In genomic region chr5:1109542-1110259, GRCh38 we compare ENCODE assay signal across 11 cellular contexts. TPM values are rescaled to one million over a fixed set of nuclear protein-coding genes. Genes with fewer than 3 reads are reported as not detected.
A peak's percentile ranks its signal among the peaks of the same experiment; 100 is the strongest.
DNase-seq lines count a peak whose midpoint lies in the region; ATAC-seq and TF ChIP-seq lines count a peak whose summit lies in the region.
"Had no signal": no experiment of that assay in that cellular context is flagged by ENCODE, and none has a peak within 500 bp of the region (broad histone marks: within the 10 kb centered on the region; RNA-seq: fewer than 3 reads in every experiment).

No MANE protein-coding gene starts in this region.

- peak overlapping the region; percentile 77 for H3K4me3 Mint-ChIP-seq in Caco-2 (ENCODE audit: unreplicated experiment)

- POLR2A ChIA-PET in Caco-2 (lab: Charles Lee) (no interaction called here), RWPE1 (lab: Yijun Ruan, JAX; ENCODE audit: low non-redundant PET) (interaction anchor here (0.7 kb wide), 1 partner anchor 26 kb away, joined by 4 read pairs; no protein-coding TSS in a partner anchor)

- peak overlapping the region; percentile 88 for H3K27ac ChIP-seq in RWPE1
- H3K27ac ChIP-seq in gastroesophageal sphincter, result peak overlapping the region in 3 of 4 donors; percentile 84 to 90 (median 88)
- H3K27ac ChIP-seq in sigmoid colon, result peak overlapping the region; percentile 81 to 86 (median 83)
- no peak overlapping the region for H3K27ac ChIP-seq in ovary

- H3K4me1 Mint-ChIP-seq in Caco-2 (ENCODE audit: low read depth, unreplicated experiment), result peaks cover 21% of the 10 kb centered on the region

- H3K4me1 ChIP-seq in Caco-2, result peaks cover 43% of the 10 kb centered on the region
- peaks cover 0 to 71% (median 29%) of the 10 kb centered on the region in 3 donors for H3K4me1 ChIP-seq in gastroesophageal sphincter
- peaks cover 0 to 44% (median 38%) of the 10 kb centered on the region in 4 donors for H3K4me1 ChIP-seq in sigmoid colon
- peaks cover 8% of the 10 kb centered on the region for H3K4me1 ChIP-seq in ovary (ENCODE audit: insufficient read depth)

- TF ChIP-seq CTCF in Caco-2 (IDR thresholded peaks at IDR 0.05; ENCODE audit: insufficient read depth in 1 of 2, low read depth in 1 of 2, low read length in 1 of 2, severe bottlenecking in 1 of 2, unreplicated experiment in 1 of 2), result no peak
- no peak for TF ChIP-seq CTCF in RWPE1 (conservative IDR thresholded peaks at IDR 0.05; ENCODE audit: low read depth)
- no peak for TF ChIP-seq CTCF in gastroesophageal sphincter (IDR thresholded peaks at IDR 0.05)
- TF ChIP-seq CTCF in sigmoid colon (IDR thresholded peaks at IDR 0.05), result no peak
- no peak for TF ChIP-seq CTCF in ovary (IDR thresholded peaks at IDR 0.05)

- no peak overlapping the region for H3K4me3 ChIP-seq in Caco-2 (ENCODE audit: low read depth, low read length)
- peak overlapping the region in 1 of 2 donors; percentile 99 for H3K4me3 ChIP-seq in gastroesophageal sphincter
- peak overlapping the region in 2 of 4 donors; percentile 84 to 98 for H3K4me3 ChIP-seq in sigmoid colon
- no peak overlapping the region for H3K4me3 ChIP-seq in ovary

- TF ChIP-seq POLR2A in gastroesophageal sphincter (IDR thresholded peaks at IDR 0.05) (no peak), sigmoid colon (IDR thresholded peaks at IDR 0.05) (no peak), ovary (IDR thresholded peaks at IDR 0.05) (no peak)

- ATAC-seq in gastroesophageal sphincter (no peak), GM18520 (IDR thresholded peaks at IDR 0.05; ENCODE audit: unreplicated experiment) (no peak)

- no peaks in the 10 kb centered on the region for H3K9me3 Mint-ChIP-seq in Caco-2 (ENCODE audit: unreplicated experiment)

- WGBS in gastroesophageal sphincter (ENCODE audit: low coverage in 1 of 2), 2 donors, result 50% methylated on average over 1 of the region's 26 CpGs; no CpG with 5 or more reads in 1 of the 2 donors
- WGBS in sigmoid colon, 2 donors, result 55 to 79% methylated on average over 26 of the region's 26 CpGs
- 90 to 95% (median 91%) methylated on average over 26 of the region's 26 CpGs for WGBS in ovary, 3 donors

- TF ChIP-seq EP300 in gastroesophageal sphincter (IDR thresholded peaks at IDR 0.05) (no peak), sigmoid colon (IDR thresholded peaks at IDR 0.05) (no peak), ovary (IDR thresholded peaks at IDR 0.05) (no peak)

- peaks cover 9% of the 10 kb centered on the region for H3K36me3 Mint-ChIP-seq in Caco-2 (ENCODE audit: insufficient read depth, unreplicated experiment)

- intact Hi-C loops in Caco-2 (cut with micrococcal nuclease; ENCODE audit: unreplicated experiment) (no loop called here), sigmoid colon (cut with DNase I) (loop anchor here (10.0 kb wide), 1 partner anchor 105 kb away; the partner anchor contains the start of gene NKD2), ovary (cut with DNase I) (no loop called here)

- CTCF ChIA-PET in Caco-2 (lab: Charles Lee) (no interaction called here), RWPE1 (lab: Yijun Ruan, JAX) (interaction anchor here (0.5 to 0.9 kb wide), 3 partner anchors 8 to 84 kb away, joined by 3 to 6 read pairs (median 3); no protein-coding TSS in a partner anchor)

- no peak overlapping the region for H3K27ac Mint-ChIP-seq in Caco-2 (ENCODE audit: unreplicated experiment)

- no peaks in the 10 kb centered on the region for H3K36me3 ChIP-seq in Caco-2 (ENCODE audit: control insufficient read depth, insufficient read depth, low read length)
- no peaks in the 10 kb centered on the region for H3K36me3 ChIP-seq in gastroesophageal sphincter
- H3K36me3 ChIP-seq in sigmoid colon, result no peaks in the 10 kb centered on the region
- no peaks in the 10 kb centered on the region for H3K36me3 ChIP-seq in ovary
- H3K36me3 ChIP-seq: thoracic aorta had no signal

- no peaks in the 10 kb centered on the region for H3K27me3 Mint-ChIP-seq in Caco-2 (ENCODE audit: insufficient read depth, unreplicated experiment)

- BruUV-seq in Caco-2 (replicated peaks; lab: Mats Ljungman, UMichigan), result no TSS peak

- no peak for DNase-seq in Caco-2
- no peak for DNase-seq in RWPE1 (ENCODE audit: low spot score)
- DNase-seq in sigmoid colon, result no peak
- DNase-seq in ovary, result no peak
- DNase-seq in retina, result no peak
- DNase-seq in SHP77 (lab: John Stamatoyannopoulos, UW), result no peak
- DNase-seq: activated CD8-positive, alpha-beta memory T cell treated with anti-CD3 and anti-CD28 coated beads, Interleukin-2, amount 50 U/mL, for 48 hours; SK-N-SH had no signal

- H3K27me3 ChIP-seq in Caco-2 (replicated peaks; ENCODE audit: control insufficient read depth, insufficient read depth, low read length), result no peaks in the 10 kb centered on the region
- no peaks in the 10 kb centered on the region for H3K27me3 ChIP-seq in gastroesophageal sphincter
- no peaks in the 10 kb centered on the region for H3K27me3 ChIP-seq in sigmoid colon
- H3K27me3 ChIP-seq in ovary, result no peaks in the 10 kb centered on the region

- H3K9me3 ChIP-seq in Caco-2 (no peaks in the 10 kb centered on the region), gastroesophageal sphincter (no peaks in the 10 kb centered on the region), sigmoid colon (no peaks in the 10 kb centered on the region), ovary (no peaks in the 10 kb centered on the region)
- H3K9me3 ChIP-seq: SK-N-SH, thoracic aorta had no signal

RNA-seq across cellular contexts. Expression of gene SLC12A7, which starts 2.2 kb away (rescaled TPM):
- total RNA-seq in Caco-2 (2022) (41.7 and 42.0 TPM in 2 replicates), gastroesophageal sphincter (10 to 100 TPM; 18.8 to 28.7 (median 24.5) TPM), sigmoid colon (10 to 100 TPM; 12.5 to 23.5 (median 18.4) TPM), ovary (10 to 100 TPM in 6 of 7 donors, 1 to 10 TPM in 1; 9.8 to 33.9 (median 23.2) TPM)
- polyA plus RNA-seq in sigmoid colon (10 to 100 TPM in 2 of 3 donors, 1 to 10 TPM in 1; 7.2 to 54.3 (median 10.9) TPM), ovary (10 to 100 TPM in 1 of 2 donors, 1 to 10 TPM in 1; 5.9 to 12.2 TPM)

Comparison
In these comparisons a context has a peak if more than half of its experiments do, and no peak if none do; other contexts are left out.
1. H3K27ac ChIP-seq: peak in RWPE1 (single experiment), gastroesophageal sphincter (3 of 4) and sigmoid colon (4 of 4); none in ovary (0 of 2).